28 cellular contexts compared by ENCODE assay signal in genomic region chr2:238796223-238796885, GRCh38. TPM values are rescaled to one million over a fixed set of nuclear protein-coding genes. Genes with fewer than 3 reads are reported as not detected.
"Had no signal": no experiment of that assay in that cellular context is flagged by ENCODE, and none has a peak within 500 bp of the region (broad histone marks: within the 10 kb centered on the region; RNA-seq: fewer than 3 reads in every experiment).

No MANE protein-coding gene starts in this region.

- H3K4me2 ChIP-seq: hepatocyte, neural progenitor cell had no signal

- H3K27ac ChIP-seq: hepatocyte, left lung, lower lobe of right lung, neural progenitor cell, ovary, right atrium auricular region, skin epidermis, stomach, testis, thyroid gland, transverse colon, upper lobe of left lung, vagina had no signal

- H3K4me3 ChIP-seq: hepatocyte, left lung, lower lobe of right lung, neural progenitor cell, ovary, right atrium auricular region, skin epidermis, stomach, testis, thyroid gland, transverse colon, upper lobe of left lung, vagina had no signal

- H3K4me1 ChIP-seq: left lung, lower lobe of right lung, neural progenitor cell, right atrium auricular region, stomach, testis, thyroid gland, transverse colon, upper lobe of left lung had no signal

- H3K9me3 Mint-ChIP-seq: naive thymus-derived CD8-positive, alpha-beta T cell; nephron; neural progenitor cell; stimulated activated naive B cell treated with anti-CD40 and anti-IgM and Interleukin-4, amounts not matched to agents 10 μg/mL and 1 μg/mL and 100 μg/mL, for 72 hours had no signal

- H3K36me3 Mint-ChIP-seq: naive thymus-derived CD8-positive, alpha-beta T cell; neural progenitor cell; stimulated activated naive B cell treated with anti-CD40 and anti-IgM and Interleukin-4, amounts not matched to agents 10 μg/mL and 1 μg/mL and 100 μg/mL, for 72 hours had no signal

- ATAC-seq: left colon; left lung; lower lobe of right lung; naive thymus-derived CD8-positive, alpha-beta T cell; sciatic nerve; stimulated activated naive B cell treated with anti-CD40 and anti-IgM and Interleukin-4, amounts not matched to agents 10 μg/mL and 1 μg/mL and 100 μg/mL, for 72 hours; stimulated activated naive CD8-positive, alpha-beta T cell treated with anti-CD3 and anti-CD28 coated beads, Interleukin-15, Interleukin-2, amounts not matched to agents 100 U/mL and 50 U/mL, for 24 hours had no signal

- FAIRE-seq: keratinocyte had no signal

- H3K9me3 ChIP-seq: left lung, lower lobe of right lung, ovary, right atrium auricular region, stomach, testis, thyroid gland, transverse colon, upper lobe of left lung, vagina had no signal

- H3K27me3 ChIP-seq: hepatocyte, ovary, right atrium auricular region, testis, thyroid gland, transverse colon, upper lobe of left lung, vagina had no signal

- DNase-seq: kidney glomerular epithelial cell; left colon; left lung; lower lobe of right lung; mammary epithelial cell; mesenchymal stem cell; naive thymus-derived CD8-positive, alpha-beta T cell; ovary; stimulated activated CD4-positive, alpha-beta T cell treated with anti-CD3 and anti-CD28 coated beads, Interleukin-12 subunit alpha, Interleukin-12 subunit beta, amount 100 ng/mL, for 4 hours; stimulated activated CD4-positive, alpha-beta T cell treated with anti-CD3 and anti-CD28 coated beads, Interleukin-15, amount 100 ng/mL, for 24 hours; stimulated activated CD4-positive, alpha-beta T cell treated with anti-CD3 and anti-CD28 coated beads, Interleukin-2, amount 100 ng/mL, for 24 hours; stimulated activated CD4-positive, alpha-beta T cell treated with anti-CD3 and anti-CD28 coated beads, Interleukin-4, amount 100 ng/mL, for 1 hour; stimulated activated naive B cell treated with anti-CD40 and anti-IgM and Interleukin-4, amounts not matched to agents 10 μg/mL and 1 μg/mL and 100 μg/mL, for 72 hours; stimulated activated naive CD8-positive, alpha-beta T cell treated with anti-CD3 and anti-CD28 coated beads, Interleukin-15, Interleukin-2, amounts not matched to agents 100 U/mL and 50 U/mL, for 24 hours; stomach; testis; thyroid gland; transverse colon; upper lobe of left lung had no signal

- H2AFZ ChIP-seq: hepatocyte, neural progenitor cell had no signal

- H3K36me3 ChIP-seq: left lung, lower lobe of right lung, neural progenitor cell, ovary, right atrium auricular region, stomach, thyroid gland, transverse colon, upper lobe of left lung, vagina had no signal

- H3K27ac Mint-ChIP-seq: nephron; neural progenitor cell; progenitor cell of endocrine pancreas; stimulated activated naive B cell treated with anti-CD40 and anti-IgM and Interleukin-4, amounts not matched to agents 10 μg/mL and 1 μg/mL and 100 μg/mL, for 72 hours had no signal

- H3K79me2 ChIP-seq: hepatocyte had no signal

- H3K9ac ChIP-seq: neural progenitor cell had no signal

RNA-seq across cellular contexts. Expression of gene TWIST2, which starts 51.5 kb away (rescaled TPM):
- total RNA-seq: naive thymus-derived CD8-positive, alpha-beta T cell; progenitor cell of endocrine pancreas had no signal
- polyA plus RNA-seq: naive thymus-derived CD8-positive, alpha-beta T cell had no signal
